Comparison of ENCODE assay signal across 23 cellular contexts in the genomic region with DNA sequence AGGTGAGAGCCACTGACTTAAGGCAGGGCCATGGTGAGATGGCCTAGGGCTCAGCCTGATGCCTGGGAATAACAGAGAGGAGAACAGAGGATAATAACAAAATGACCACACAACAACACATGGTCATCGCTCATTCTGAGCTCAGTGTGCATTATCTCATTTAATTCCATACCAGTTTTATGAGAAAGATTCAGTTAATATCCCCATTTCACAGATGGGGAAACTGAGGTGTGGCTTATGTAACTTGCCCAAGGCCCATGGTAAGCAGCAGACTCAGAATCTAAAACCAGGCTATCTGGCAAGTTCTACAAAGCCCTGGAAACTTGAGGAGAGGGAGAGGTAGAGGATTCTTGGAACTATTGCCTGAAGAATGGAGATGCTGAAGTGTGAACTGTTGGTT.
DNase-seq lines count a peak whose midpoint lies in the region; ATAC-seq, FAIRE-seq and TF ChIP-seq lines count a peak whose summit lies in the region.
"Had no signal": no experiment of that assay in that cellular context is flagged by ENCODE, and none has a peak within 500 bp of the region (broad histone marks: within the 10 kb centered on the region; RNA-seq: fewer than 3 reads in every experiment).

No MANE protein-coding gene starts in this region.

- H3K9me1 ChIP-seq in endothelial cell of umbilical vein (replicated peaks; ENCODE audit: control insufficient read depth, extremely low read depth, insufficient read depth, low read length), result no peaks in the 10 kb centered on the region

- in situ Hi-C loops in HepG2 (cut with HindIII; ENCODE audit: extremely low pct_ligation_motif_present, low pct_unique_long_range_greater_than_20kb), result no loop called here

- no peaks in the 10 kb centered on the region for H3K36me3 Mint-ChIP-seq in type B pancreatic cell
- H3K36me3 Mint-ChIP-seq: CD8-positive, alpha-beta T cell had no signal

- TF ChIP-seq POLR2A in HepG2 (IDR thresholded peaks at IDR 0.05; ENCODE audit: insufficient read depth in 1 of 2, low read depth in 2 of 2, low read length in 2 of 2), result no peak
- TF ChIP-seq POLR2A in right lobe of liver (IDR thresholded peaks at IDR 0.05), result no peak
- TF ChIP-seq POLR2A in endothelial cell of umbilical vein (IDR thresholded peaks at IDR 0.05; ENCODE audit: low read depth, low read length), result no peak

- CTCF ChIA-PET in HepG2 (lab: Yijun Ruan, JAX; ENCODE audit: low intra/inter-chr PET ratio, low total read pairs) (no interaction called here), endothelial cell of umbilical vein (lab: Charles Lee) (no interaction called here)

- no peaks in the 10 kb centered on the region for H3K4me1 ChIP-seq in HepG2 (ENCODE audit: insufficient read depth, low read length)
- no peaks in the 10 kb centered on the region for H3K4me1 ChIP-seq in right lobe of liver
- no peaks in the 10 kb centered on the region for H3K4me1 ChIP-seq in endothelial cell of umbilical vein (ENCODE audit: control insufficient read depth, extremely low read depth, insufficient read depth, low read length)
- H3K4me1 ChIP-seq: A549, Caco-2 had no signal

- no peaks in the 10 kb centered on the region for H3K4me1 Mint-ChIP-seq in type B pancreatic cell (ENCODE audit: unreplicated experiment)
- H3K4me1 Mint-ChIP-seq: B cell had no signal

- intact Hi-C loops in HepG2 (cut with micrococcal nuclease; ENCODE audit: unreplicated experiment), result no loop called here
- intact Hi-C loops in right lobe of liver (cut with DNase I), result no loop called here
- intact Hi-C loops in endothelial cell of umbilical vein (cut with micrococcal nuclease), result no loop called here

- TF ChIP-seq EP300 in HepG2 (IDR thresholded peaks at IDR 0.05; ENCODE audit: low read depth in 2 of 2, low read length in 2 of 2) (no peak), HepG2 (CRISPR knock-in tag; IDR thresholded peaks at IDR 0.05; ENCODE audit: borderline replicate concordance) (no peak)

- no peak overlapping the region for H3K4me3 Mint-ChIP-seq in type B pancreatic cell
- H3K4me3 Mint-ChIP-seq: B cell; CD4-positive, alpha-beta T cell; CD8-positive, alpha-beta T cell had no signal

- H3K9me3 Mint-ChIP-seq in type B pancreatic cell, result no peaks in the 10 kb centered on the region
- H3K9me3 Mint-ChIP-seq: CD4-positive, alpha-beta T cell; CD8-positive, alpha-beta T cell had no signal

- 0% methylated on average over 1 of the region's 1 CpG for WGBS in HepG2 (ENCODE audit: low lambda C conversion rate)
- 100% methylated on average over 1 of the region's 1 CpG for WGBS in right lobe of liver (ENCODE audit: insufficient coverage, low coverage, low lambda C conversion rate, missing lambda C conversion rate)

- dilution Hi-C loops in endothelial cell of umbilical vein (cut with MboI; ENCODE audit: extremely low pct_ligation_motif_present, low sequenced_read_pairs), result no loop called here

- H3K27ac Mint-ChIP-seq in type B pancreatic cell, result no peak overlapping the region
- H3K27ac Mint-ChIP-seq: B cell; CD4-positive, alpha-beta T cell; CD8-positive, alpha-beta T cell had no signal

- H3K36me3 ChIP-seq in HepG2 (replicated peaks in 1 of 2; ENCODE audit: control insufficient read depth in 1 of 2, insufficient read depth in 2 of 2, low read length in 2 of 2) (no peaks in the 10 kb centered on the region), right lobe of liver (no peaks in the 10 kb centered on the region), SK-N-MC (ENCODE audit: insufficient read depth, low read length) (no peaks in the 10 kb centered on the region), endothelial cell of umbilical vein (ENCODE audit: control insufficient read depth in 2 of 2, extremely low read depth in 1 of 2, insufficient read depth in 2 of 2, low read length in 2 of 2) (no peaks in the 10 kb centered on the region)
- H3K36me3 ChIP-seq: BLaER1 treated with 17β-estradiol and CSF1 and Interleukin-3, amounts not matched to agents 10 nM and 100 nM had no signal

- H4K20me1 ChIP-seq in HepG2 (ENCODE audit: insufficient read depth, low read length), result no peaks in the 10 kb centered on the region
- no peaks in the 10 kb centered on the region for H4K20me1 ChIP-seq in endothelial cell of umbilical vein (replicated peaks; ENCODE audit: control insufficient read depth, extremely low read depth, insufficient read depth, low read length)
- H4K20me1 ChIP-seq: BLaER1 treated with 17β-estradiol and CSF1 and Interleukin-3, amounts not matched to agents 10 nM and 100 nM had no signal

- no peaks in the 10 kb centered on the region for H3K9me3 ChIP-seq in HepG2 (ENCODE audit: low read length)
- H3K9me3 ChIP-seq in right lobe of liver, result no peaks in the 10 kb centered on the region
- H3K9me3 ChIP-seq in SK-N-MC (ENCODE audit: low read depth, low read length), result no peaks in the 10 kb centered on the region
- no peaks in the 10 kb centered on the region for H3K9me3 ChIP-seq in endothelial cell of umbilical vein (replicated peaks; ENCODE audit: control insufficient read depth, insufficient read depth, low read length)
- H3K9me3 ChIP-seq: A549; BLaER1 treated with 17β-estradiol and CSF1 and Interleukin-3, amounts not matched to agents 10 nM and 100 nM; Caco-2 had no signal

- ATAC-seq in HepG2, result no peak
- ATAC-seq in right lobe of liver, result no peak
- ATAC-seq in GM18517 (IDR thresholded peaks at IDR 0.05; ENCODE audit: unreplicated experiment), result no peak
- ATAC-seq: A549; CD8-positive, alpha-beta T cell had no signal

- DNase-seq in HepG2 (ENCODE audit: low spot score), result no peak
- DNase-seq in right lobe of liver, result no peak
- DNase-seq in SK-N-MC (ENCODE audit: low read depth, low spot score), result no peak
- no peak for DNase-seq in endothelial cell of umbilical vein (ENCODE audit: low read depth, low spot score)
- no peak for DNase-seq in activated naive CD4-positive, alpha-beta T cell treated with anti-CD3 and anti-CD28 coated beads, Interleukin-2, amount 50 U/mL, for 16 hours
- DNase-seq in type B pancreatic cell (ENCODE audit: extremely low spot score, unreplicated experiment), result no peak
- DNase-seq: AML-193; Calu3; CD4-positive, alpha-beta T cell; CD8-positive, alpha-beta T cell; DMS79 treated with DMSO at 0.1 percent for 48 hours; GF-D8 had no signal

- no peak overlapping the region for H3K4me2 ChIP-seq in HepG2 (ENCODE audit: low read depth, low read length)
- H3K4me2 ChIP-seq in endothelial cell of umbilical vein (ENCODE audit: insufficient read depth, low read length), result no peak overlapping the region
- H3K4me2 ChIP-seq: A549 had no signal

- H3K4me3 ChIP-seq in HepG2 (replicated peaks in 1 of 3; ENCODE audit: insufficient read depth in 1 of 3, low read depth in 2 of 3, low read length in 3 of 3), result no peak overlapping the region
- no peak overlapping the region for H3K4me3 ChIP-seq in right lobe of liver
- H3K4me3 ChIP-seq in SK-N-MC, result no peak overlapping the region
- no peak overlapping the region for H3K4me3 ChIP-seq in endothelial cell of umbilical vein (replicated peaks in 1 of 3; ENCODE audit: insufficient read depth in 1 of 3, low read depth in 1 of 3, low read length in 3 of 3)
- H3K4me3 ChIP-seq: A549; BLaER1 treated with 17β-estradiol and CSF1 and Interleukin-3, amounts not matched to agents 10 nM and 100 nM had no signal

- FAIRE-seq in HepG2 (lab: Jason Lieb, UNC), result no peak
- FAIRE-seq in endothelial cell of umbilical vein (lab: Jason Lieb, UNC), result peak; percentile 28
- FAIRE-seq: A549, D721Med, G401.6, GM12891, GM19239 had no signal

- TF ChIP-seq CTCF in HepG2 (CRISPR knock-in tag; IDR thresholded peaks at IDR 0.05) (no peak), right lobe of liver (IDR thresholded peaks at IDR 0.05) (no peak), endothelial cell of umbilical vein (IDR thresholded peaks at IDR 0.05; ENCODE audit: extremely low read depth in 1 of 2, insufficient read depth in 1 of 2, low read depth in 1 of 2, low read length in 2 of 2) (no peak), type B pancreatic cell (conservative IDR thresholded peaks at IDR 0.05) (no peak)

- POLR2A ChIA-PET in HepG2 (lab: Yijun Ruan, JAX), result no interaction called here
- POLR2A ChIA-PET in endothelial cell of umbilical vein (lab: Charles Lee), result no interaction called here

- H3K79me2 ChIP-seq in HepG2 (ENCODE audit: insufficient read depth, low read length), result no peaks in the 10 kb centered on the region
- no peaks in the 10 kb centered on the region for H3K79me2 ChIP-seq in endothelial cell of umbilical vein (ENCODE audit: control insufficient read depth, insufficient read depth, low read length)

- H3K27me3 Mint-ChIP-seq in type B pancreatic cell, result peaks cover 12% of the 10 kb centered on the region

- BruUV-seq in HepG2 (replicated peaks; lab: Mats Ljungman, UMichigan) (no TSS peak), endothelial cell of umbilical vein (replicated peaks; lab: Mats Ljungman, UMichigan) (no TSS peak)

- H3K27ac ChIP-seq in HepG2 (ENCODE audit: extremely low read length, insufficient read depth, low read length), result no peak overlapping the region
- no peak overlapping the region for H3K27ac ChIP-seq in right lobe of liver
- H3K27ac ChIP-seq in SK-N-MC, result peak overlapping the region; percentile 48
- no peak overlapping the region for H3K27ac ChIP-seq in endothelial cell of umbilical vein (ENCODE audit: insufficient read depth, low read depth, low read length)
- H3K27ac ChIP-seq: 22Rv1; A549; BLaER1 treated with 17β-estradiol and CSF1 and Interleukin-3, amounts not matched to agents 10 nM and 100 nM; C4-2B had no signal

- peaks cover 2 to 34% of the 10 kb centered on the region in 2 experiments; a peak in 3 of 5 replicates for H3K27me3 ChIP-seq in HepG2 (ENCODE audit: control insufficient read depth in 1 of 2, insufficient read depth in 2 of 2, low read length in 2 of 2)
- H3K27me3 ChIP-seq in right lobe of liver, result no peaks in the 10 kb centered on the region
- H3K27me3 ChIP-seq in endothelial cell of umbilical vein (ENCODE audit: control insufficient read depth in 2 of 2, insufficient read depth in 2 of 2, low read length in 2 of 2), result no peaks in the 10 kb centered on the region
- H3K27me3 ChIP-seq: BLaER1 treated with 17β-estradiol and CSF1 and Interleukin-3, amounts not matched to agents 10 nM and 100 nM had no signal

- no peak overlapping the region for H2AFZ ChIP-seq in HepG2 (ENCODE audit: low read length)
- no peak overlapping the region for H2AFZ ChIP-seq in endothelial cell of umbilical vein (ENCODE audit: low read depth, low read length)

- no peak overlapping the region for H3K9ac ChIP-seq in HepG2 (ENCODE audit: insufficient read depth, low read depth, low read length)
- H3K9ac ChIP-seq in SK-N-MC (ENCODE audit: insufficient read length), result no peak overlapping the region
- H3K9ac ChIP-seq in endothelial cell of umbilical vein (replicated peaks; ENCODE audit: extremely low read depth, insufficient read depth, low read length), result no peak overlapping the region
- H3K9ac ChIP-seq: BLaER1 treated with 17β-estradiol and CSF1 and Interleukin-3, amounts not matched to agents 10 nM and 100 nM had no signal

- TF ChIP-seq RAD21 in HepG2 (CRISPR knock-in tag; IDR thresholded peaks at IDR 0.05), result no peak

TF ChIP-seq in HepG2, 621 proteins besides CTCF, POLR2A, EP300 and RAD21 (continues in another document):
- TF ChIP-seq STAG1 (CRISPR knock-in tag; IDR thresholded peaks at IDR 0.05) (no peak), MED13 (CRISPR knock-in tag; IDR thresholded peaks at IDR 0.05) (no peak)

TF ChIP-seq in endothelial cell of umbilical vein, 7 proteins besides CTCF, POLR2A, EP300 and RAD21 (continues in another document):
- TF ChIP-seq EZH2 (IDR thresholded peaks at IDR 0.05; ENCODE audit: borderline replicate concordance, low read depth, low read length, severe bottlenecking) (no peak), JUN (IDR thresholded peaks at IDR 0.05; ENCODE audit: borderline replicate concordance, insufficient read depth, insufficient read length, low read depth) (no peak)
